2 cellular contexts compared by ENCODE assay signal in genomic region chr20:2132461-2132901, GRCh38.
TF ChIP-seq lines count a peak whose summit lies in the region.

No MANE protein-coding gene starts in this region.

TF ChIP-seq in SK-N-SH, 30 proteins besides CTCF, POLR2A, EP300 and RAD21:
- TF ChIP-seq TCF12 (IDR thresholded peaks at IDR 0.05) (no peak), MAX (IDR thresholded peaks at IDR 0.05; ENCODE audit: low read depth) (no peak), MEF2A (IDR thresholded peaks at IDR 0.05; ENCODE audit: borderline replicate concordance, low read depth) (no peak), FOXJ3 (CRISPR knock-in tag; IDR thresholded peaks at IDR 0.05) (no peak), IRF3 (IDR thresholded peaks at IDR 0.05; ENCODE audit: low read depth, low read length) (no peak), SIN3A (IDR thresholded peaks at IDR 0.05; ENCODE audit: borderline replicate concordance, low read depth, low read length) (no peak), TAF1 (IDR thresholded peaks at IDR 0.05; ENCODE audit: borderline replicate concordance, low read depth, low read length) (no peak)

TF ChIP-seq in SK-N-SH treated with all-trans-retinoic acid at 6 μM for 48 hours, 23 proteins besides CTCF, POLR2A, EP300 and RAD21:
- TF ChIP-seq, protein P1, sequence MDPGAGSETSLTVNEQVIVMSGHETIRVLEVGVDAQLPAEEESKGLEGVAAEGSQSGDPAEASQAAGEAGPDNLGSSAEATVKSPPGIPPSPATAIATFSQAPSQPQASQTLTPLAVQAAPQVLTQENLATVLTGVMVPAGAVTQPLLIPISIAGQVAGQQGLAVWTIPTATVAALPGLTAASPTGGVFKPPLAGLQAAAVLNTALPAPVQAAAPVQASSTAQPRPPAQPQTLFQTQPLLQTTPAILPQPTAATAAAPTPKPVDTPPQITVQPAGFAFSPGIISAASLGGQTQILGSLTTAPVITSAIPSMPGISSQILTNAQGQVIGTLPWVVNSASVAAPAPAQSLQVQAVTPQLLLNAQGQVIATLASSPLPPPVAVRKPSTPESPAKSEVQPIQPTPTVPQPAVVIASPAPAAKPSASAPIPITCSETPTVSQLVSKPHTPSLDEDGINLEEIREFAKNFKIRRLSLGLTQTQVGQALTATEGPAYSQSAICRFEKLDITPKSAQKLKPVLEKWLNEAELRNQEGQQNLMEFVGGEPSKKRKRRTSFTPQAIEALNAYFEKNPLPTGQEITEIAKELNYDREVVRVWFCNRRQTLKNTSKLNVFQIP (CRISPR knock-in tag; IDR thresholded peaks at IDR 0.05; ENCODE audit: borderline replicate concordance, low read depth) = no peak
- TF ChIP-seq, protein P2, sequence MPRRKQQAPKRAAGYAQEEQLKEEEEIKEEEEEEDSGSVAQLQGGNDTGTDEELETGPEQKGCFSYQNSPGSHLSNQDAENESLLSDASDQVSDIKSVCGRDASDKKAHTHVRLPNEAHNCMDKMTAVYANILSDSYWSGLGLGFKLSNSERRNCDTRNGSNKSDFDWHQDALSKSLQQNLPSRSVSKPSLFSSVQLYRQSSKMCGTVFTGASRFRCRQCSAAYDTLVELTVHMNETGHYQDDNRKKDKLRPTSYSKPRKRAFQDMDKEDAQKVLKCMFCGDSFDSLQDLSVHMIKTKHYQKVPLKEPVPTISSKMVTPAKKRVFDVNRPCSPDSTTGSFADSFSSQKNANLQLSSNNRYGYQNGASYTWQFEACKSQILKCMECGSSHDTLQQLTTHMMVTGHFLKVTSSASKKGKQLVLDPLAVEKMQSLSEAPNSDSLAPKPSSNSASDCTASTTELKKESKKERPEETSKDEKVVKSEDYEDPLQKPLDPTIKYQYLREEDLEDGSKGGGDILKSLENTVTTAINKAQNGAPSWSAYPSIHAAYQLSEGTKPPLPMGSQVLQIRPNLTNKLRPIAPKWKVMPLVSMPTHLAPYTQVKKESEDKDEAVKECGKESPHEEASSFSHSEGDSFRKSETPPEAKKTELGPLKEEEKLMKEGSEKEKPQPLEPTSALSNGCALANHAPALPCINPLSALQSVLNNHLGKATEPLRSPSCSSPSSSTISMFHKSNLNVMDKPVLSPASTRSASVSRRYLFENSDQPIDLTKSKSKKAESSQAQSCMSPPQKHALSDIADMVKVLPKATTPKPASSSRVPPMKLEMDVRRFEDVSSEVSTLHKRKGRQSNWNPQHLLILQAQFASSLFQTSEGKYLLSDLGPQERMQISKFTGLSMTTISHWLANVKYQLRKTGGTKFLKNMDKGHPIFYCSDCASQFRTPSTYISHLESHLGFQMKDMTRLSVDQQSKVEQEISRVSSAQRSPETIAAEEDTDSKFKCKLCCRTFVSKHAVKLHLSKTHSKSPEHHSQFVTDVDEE (CRISPR knock-in tag; IDR thresholded peaks at IDR 0.05) = no peak
- no peak for TF ChIP-seq CSRNP3 (CRISPR knock-in tag; IDR thresholded peaks at IDR 0.05)
- no peak for TF ChIP-seq ZNF565 (CRISPR knock-in tag; conservative IDR thresholded peaks at IDR 0.05; ENCODE audit: low read depth)
- TF ChIP-seq ZFP30 (CRISPR knock-in tag; IDR thresholded peaks at IDR 0.05) = no peak
- no peak for TF ChIP-seq GLIS3 (CRISPR knock-in tag; IDR thresholded peaks at IDR 0.05)
- no peak for TF ChIP-seq CSDC2 (CRISPR knock-in tag; IDR thresholded peaks at IDR 0.05)
- TF ChIP-seq ESRRG (CRISPR knock-in tag; IDR thresholded peaks at IDR 0.05) = no peak
- TF ChIP-seq, protein P3, sequence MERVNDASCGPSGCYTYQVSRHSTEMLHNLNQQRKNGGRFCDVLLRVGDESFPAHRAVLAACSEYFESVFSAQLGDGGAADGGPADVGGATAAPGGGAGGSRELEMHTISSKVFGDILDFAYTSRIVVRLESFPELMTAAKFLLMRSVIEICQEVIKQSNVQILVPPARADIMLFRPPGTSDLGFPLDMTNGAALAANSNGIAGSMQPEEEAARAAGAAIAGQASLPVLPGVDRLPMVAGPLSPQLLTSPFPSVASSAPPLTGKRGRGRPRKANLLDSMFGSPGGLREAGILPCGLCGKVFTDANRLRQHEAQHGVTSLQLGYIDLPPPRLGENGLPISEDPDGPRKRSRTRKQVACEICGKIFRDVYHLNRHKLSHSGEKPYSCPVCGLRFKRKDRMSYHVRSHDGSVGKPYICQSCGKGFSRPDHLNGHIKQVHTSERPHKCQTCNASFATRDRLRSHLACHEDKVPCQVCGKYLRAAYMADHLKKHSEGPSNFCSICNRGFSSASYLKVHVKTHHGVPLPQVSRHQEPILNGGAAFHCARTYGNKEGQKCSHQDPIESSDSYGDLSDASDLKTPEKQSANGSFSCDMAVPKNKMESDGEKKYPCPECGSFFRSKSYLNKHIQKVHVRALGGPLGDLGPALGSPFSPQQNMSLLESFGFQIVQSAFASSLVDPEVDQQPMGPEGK (CRISPR knock-in tag; IDR thresholded peaks at IDR 0.05; ENCODE audit: borderline replicate concordance) = no peak
- no peak for TF ChIP-seq TOX (CRISPR knock-in tag; IDR thresholded peaks at IDR 0.05; ENCODE audit: borderline replicate concordance)
- TF ChIP-seq TCF4 (CRISPR knock-in tag; IDR thresholded peaks at IDR 0.05; ENCODE audit: borderline replicate concordance) = no peak
- no peak for TF ChIP-seq BACH2 (CRISPR knock-in tag; IDR thresholded peaks at IDR 0.05; ENCODE audit: borderline replicate concordance)
- TF ChIP-seq RARB (CRISPR knock-in tag; IDR thresholded peaks at IDR 0.05) = no peak
